ENCODE assay signal across 12 cellular contexts in the genomic region with DNA sequence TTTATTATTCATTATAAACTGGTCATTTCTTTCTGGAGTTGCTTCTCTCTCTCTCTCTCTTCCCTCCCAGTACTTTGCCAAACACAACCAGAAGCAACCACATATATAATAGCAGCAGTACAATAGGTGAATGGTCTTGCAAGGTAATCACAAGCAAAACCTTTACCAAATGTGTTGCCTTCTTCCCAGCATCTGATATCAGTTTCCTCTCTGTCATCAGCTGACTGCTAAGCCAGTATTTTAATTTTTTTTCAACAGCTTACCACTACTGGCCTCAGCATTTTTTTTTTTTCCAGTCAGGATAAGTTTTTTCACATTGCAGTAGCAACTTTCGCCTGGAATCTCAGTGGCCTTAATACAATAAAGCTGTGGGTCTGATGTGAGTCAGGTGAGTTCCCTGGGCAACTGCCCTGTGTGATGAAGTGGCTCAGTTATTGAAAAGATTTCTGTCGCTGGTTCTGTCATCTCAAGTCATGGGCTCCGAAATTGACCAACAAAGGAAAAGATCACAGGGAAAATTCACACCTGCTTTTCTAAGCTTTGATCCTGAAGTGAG.
A peak's percentile ranks its signal among the peaks of the same experiment; 100 is the strongest.
DNase-seq lines count a peak whose midpoint lies in the region; ATAC-seq lines count a peak whose summit lies in the region.
"Had no signal": no experiment of that assay in that cellular context is flagged by ENCODE, and none has a peak within 500 bp of the region (broad histone marks: within the 10 kb centered on the region; RNA-seq: fewer than 3 reads in every experiment).

No MANE protein-coding gene starts in this region.

- ATAC-seq in stimulated activated effector memory CD8-positive, alpha-beta T cell treated with anti-CD3 and anti-CD28 coated beads, Interleukin-12 subunit alpha, Interleukin-12 subunit beta, amount 100 ng/mL, for 72 hours: no peak
- ATAC-seq in HG02973 (IDR thresholded peaks at IDR 0.05; ENCODE audit: unreplicated experiment) (no peak), HG03045 (IDR thresholded peaks at IDR 0.05; ENCODE audit: unreplicated experiment) (no peak)

- H3K27me3 Mint-ChIP-seq in activated naive CD4-positive, alpha-beta T cell treated with anti-CD3 and anti-CD28 coated beads, Interleukin-2, amount 50 U/mL, for 24 hours: no peaks in the 10 kb centered on the region
- no peaks in the 10 kb centered on the region for H3K27me3 Mint-ChIP-seq in T-helper 1 cell treated with Interleukin-12 subunit alpha and Interleukin-12 subunit beta and Interleukin-4 antibody, amounts not matched to agents 30 μg/mL and 1 μg/mL, for 36 hours (ENCODE audit: low read depth)
- H3K27me3 Mint-ChIP-seq: type B pancreatic cell had no signal

- peaks cover 50% of the 10 kb centered on the region for H3K4me1 Mint-ChIP-seq in activated naive CD4-positive, alpha-beta T cell treated with anti-CD3 and anti-CD28 coated beads, Interleukin-2, amount 50 U/mL, for 24 hours
- peaks cover 44% of the 10 kb centered on the region for H3K4me1 Mint-ChIP-seq in T-helper 1 cell treated with Interleukin-12 subunit alpha and Interleukin-12 subunit beta and Interleukin-4 antibody, amounts not matched to agents 30 μg/mL and 1 μg/mL, for 36 hours (ENCODE audit: low read depth)
- H3K4me1 Mint-ChIP-seq in stimulated activated effector memory CD8-positive, alpha-beta T cell treated with anti-CD3 and anti-CD28 coated beads, Interleukin-12 subunit alpha, Interleukin-12 subunit beta, amount 100 ng/mL, for 72 hours: peaks cover 46% of the 10 kb centered on the region

- peak overlapping the region; percentile 99 for H3K27ac Mint-ChIP-seq in activated naive CD4-positive, alpha-beta T cell treated with anti-CD3 and anti-CD28 coated beads, Interleukin-2, amount 50 U/mL, for 24 hours
- peak overlapping the region; percentile 93 for H3K27ac Mint-ChIP-seq in T-helper 1 cell treated with Interleukin-12 subunit alpha and Interleukin-12 subunit beta and Interleukin-4 antibody, amounts not matched to agents 30 μg/mL and 1 μg/mL, for 36 hours
- H3K27ac Mint-ChIP-seq in stimulated activated effector memory CD8-positive, alpha-beta T cell treated with anti-CD3 and anti-CD28 coated beads, Interleukin-12 subunit alpha, Interleukin-12 subunit beta, amount 100 ng/mL, for 72 hours: peak overlapping the region; percentile 91
- H3K27ac Mint-ChIP-seq: mesothelial cell of epicardium, type B pancreatic cell had no signal

- H3K4me3 Mint-ChIP-seq in activated naive CD4-positive, alpha-beta T cell treated with anti-CD3 and anti-CD28 coated beads, Interleukin-2, amount 50 U/mL, for 24 hours: peak overlapping the region; percentile 46
- peak overlapping the region; percentile 68 for H3K4me3 Mint-ChIP-seq in T-helper 1 cell treated with Interleukin-12 subunit alpha and Interleukin-12 subunit beta and Interleukin-4 antibody, amounts not matched to agents 30 μg/mL and 1 μg/mL, for 36 hours
- H3K4me3 Mint-ChIP-seq in stimulated activated effector memory CD8-positive, alpha-beta T cell treated with anti-CD3 and anti-CD28 coated beads, Interleukin-12 subunit alpha, Interleukin-12 subunit beta, amount 100 ng/mL, for 72 hours: peak overlapping the region; percentile 62
- H3K4me3 Mint-ChIP-seq: mesothelial cell of epicardium, type B pancreatic cell had no signal

- peaks cover 7% of the 10 kb centered on the region for H3K36me3 Mint-ChIP-seq in activated naive CD4-positive, alpha-beta T cell treated with anti-CD3 and anti-CD28 coated beads, Interleukin-2, amount 50 U/mL, for 24 hours
- peaks cover 11% of the 10 kb centered on the region for H3K36me3 Mint-ChIP-seq in T-helper 1 cell treated with Interleukin-12 subunit alpha and Interleukin-12 subunit beta and Interleukin-4 antibody, amounts not matched to agents 30 μg/mL and 1 μg/mL, for 36 hours (ENCODE audit: low read depth)
- peaks cover 9% of the 10 kb centered on the region for H3K36me3 Mint-ChIP-seq in stimulated activated effector memory CD8-positive, alpha-beta T cell treated with anti-CD3 and anti-CD28 coated beads, Interleukin-12 subunit alpha, Interleukin-12 subunit beta, amount 100 ng/mL, for 72 hours
- H3K36me3 Mint-ChIP-seq: mesothelial cell of epicardium, type B pancreatic cell had no signal

- H3K9me3 Mint-ChIP-seq in activated naive CD4-positive, alpha-beta T cell treated with anti-CD3 and anti-CD28 coated beads, Interleukin-2, amount 50 U/mL, for 24 hours: peaks cover 6% of the 10 kb centered on the region
- peaks cover 8% of the 10 kb centered on the region for H3K9me3 Mint-ChIP-seq in T-helper 1 cell treated with Interleukin-12 subunit alpha and Interleukin-12 subunit beta and Interleukin-4 antibody, amounts not matched to agents 30 μg/mL and 1 μg/mL, for 36 hours
- H3K9me3 Mint-ChIP-seq in stimulated activated effector memory CD8-positive, alpha-beta T cell treated with anti-CD3 and anti-CD28 coated beads, Interleukin-12 subunit alpha, Interleukin-12 subunit beta, amount 100 ng/mL, for 72 hours: peaks cover 11% of the 10 kb centered on the region
- H3K9me3 Mint-ChIP-seq: type B pancreatic cell had no signal

- DNase-seq in activated naive CD4-positive, alpha-beta T cell treated with Interleukin-2 at 50 U/mL for 16 hours: no peak
- DNase-seq in dermis blood vessel endothelial cell: peak; percentile 9
- no peak for DNase-seq in stimulated activated effector memory CD8-positive, alpha-beta T cell treated with anti-CD3 and anti-CD28 coated beads, Interleukin-12 subunit alpha, Interleukin-12 subunit beta, amount 100 ng/mL, for 72 hours (ENCODE audit: low spot score in 2 of 2)
- no peak for DNase-seq in MV-4-11 (lab: John Stamatoyannopoulos, UW)
- DNase-seq: cerebellar nuclear complex, DMS 273 treated with DMSO at 0.1 percent for 48 hours had no signal
